12 cellular contexts compared by ENCODE assay signal in genomic region chr17:17511971-17512858, GRCh38.
DNase-seq lines count a peak whose midpoint lies in the region; ATAC-seq lines count a peak whose summit lies in the region.
"Had no signal": no experiment of that assay in that cellular context is flagged by ENCODE, and none has a peak within 500 bp of the region (broad histone marks: within the 10 kb centered on the region; RNA-seq: fewer than 3 reads in every experiment).

No MANE protein-coding gene starts in this region.

- DNase-seq in ACHN (peak; percentile 94), HS-27A (ENCODE audit: low read depth) (peak; percentile 72), amniotic stem cell (lab: John Stamatoyannopoulos, UW) (peak; percentile 78), NCI-H2107 (lab: John Stamatoyannopoulos, UW) (no peak), NCI-H1105 treated with DMSO at 0.1 percent for 48 hours (lab: John Stamatoyannopoulos, UW) (no peak)
- DNase-seq: activated CD4-positive, alpha-beta T cell treated with anti-CD3 and anti-CD28 coated beads, Interleukin-2, amount 50 U/mL, for 48 hours; CD4-positive, alpha-beta T cell; dermis blood vessel endothelial cell; NCI-H526 treated with DMSO at 0.1 percent for 48 hours had no signal

- H3K4me3 ChIP-seq in iPS-15b (ENCODE audit: low read depth, low read length): no peak overlapping the region

- in situ Hi-C loops in ACHN (cut with HindIII; ENCODE audit: low pct_ligation_motif_present, low pct_unique_long_range_greater_than_20kb, low sequenced_read_pairs): no loop called here

- H3K27me3 ChIP-seq in iPS-15b (ENCODE audit: control insufficient read depth, insufficient read depth, low read length): no peaks in the 10 kb centered on the region

- no peaks in the 10 kb centered on the region for H3K36me3 ChIP-seq in iPS-15b (ENCODE audit: control insufficient read depth, insufficient read depth, low read length)

- H3K9me3 ChIP-seq in iPS-15b (ENCODE audit: control insufficient read depth, insufficient read depth, low read length): no peaks in the 10 kb centered on the region

- no peak for ATAC-seq in HG03342 (IDR thresholded peaks at IDR 0.05; ENCODE audit: unreplicated experiment)
- ATAC-seq in GM18870 (IDR thresholded peaks at IDR 0.05; ENCODE audit: unreplicated experiment): no peak

- no peaks in the 10 kb centered on the region for H3K4me1 ChIP-seq in iPS-15b (ENCODE audit: control insufficient read depth, insufficient read depth, low read length)

- peak overlapping the region; percentile 54 for H3K9ac ChIP-seq in iPS-15b (ENCODE audit: low read depth, low read length)

Comparison
In these comparisons a context has a peak if more than half of its experiments do, and no peak if none do; other contexts are left out.
1. DNase-seq: peak in ACHN (single experiment), HS-27A (single experiment) and amniotic stem cell (single experiment); none in NCI-H2107 (single experiment) and NCI-H1105 treated with DMSO at 0.1 percent for 48 hours (single experiment).